Comparison of ENCODE assay signal across 1 cellular context in the genomic region with DNA sequence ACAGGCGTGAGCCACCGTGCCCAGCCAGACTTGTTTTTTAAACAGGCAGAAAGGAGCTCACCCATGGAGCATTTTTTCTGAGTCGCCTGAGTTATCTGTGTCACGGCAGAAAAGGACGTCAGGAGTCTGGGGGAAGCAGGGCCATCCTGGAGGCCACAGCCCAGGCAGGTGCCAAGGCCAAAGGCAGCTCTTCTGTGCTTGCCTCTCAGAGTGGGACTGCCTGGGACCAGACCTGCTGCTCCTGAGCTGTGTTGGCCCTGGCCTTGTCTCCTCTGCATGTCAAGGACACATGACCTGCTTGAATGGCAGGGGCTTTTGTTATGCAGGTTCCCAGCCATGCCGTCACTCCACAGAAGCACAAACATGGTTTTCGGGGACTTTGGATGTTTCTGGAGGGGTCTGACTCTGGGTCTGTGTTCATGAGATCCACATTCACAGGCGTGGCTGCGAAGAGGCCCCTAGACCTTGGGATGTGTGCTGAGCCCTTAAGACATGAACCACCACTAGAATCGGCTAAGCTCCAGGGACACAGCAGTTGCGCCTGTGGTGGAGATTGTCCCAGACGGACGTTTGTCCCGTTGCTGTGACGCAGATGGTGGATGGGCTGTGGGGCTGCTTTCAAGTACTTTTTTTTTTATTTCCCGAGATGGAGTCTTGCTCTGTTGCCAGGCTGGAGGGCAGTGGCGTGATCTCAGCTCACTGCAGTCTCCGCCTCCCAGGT.
TF ChIP-seq lines count a peak whose summit lies in the region.

No MANE protein-coding gene starts in this region.

TF ChIP-seq in HepG2, 621 proteins besides CTCF, POLR2A, EP300 and RAD21 (continued from another document and continues in another):
- TF ChIP-seq ZSCAN5A (CRISPR knock-in tag; IDR thresholded peaks at IDR 0.05; ENCODE audit: borderline replicate concordance) (no peak), NFATC3 (CRISPR knock-in tag; IDR thresholded peaks at IDR 0.05) (no peak), ZBTB20 (CRISPR knock-in tag; IDR thresholded peaks at IDR 0.05; ENCODE audit: borderline replicate concordance, low read depth) (no peak), ZNF207 (IDR thresholded peaks at IDR 0.05; ENCODE audit: borderline replicate concordance) (no peak), IRF2 (CRISPR knock-in tag; IDR thresholded peaks at IDR 0.05) (0 out of 2 replicates have a peak, but pooled peaks have one; percentile 11), MED1 (CRISPR knock-in tag; IDR thresholded peaks at IDR 0.05) (peak; percentile 55), ATM (IDR thresholded peaks at IDR 0.05; ENCODE audit: borderline replicate concordance) (no peak), PHB2 (IDR thresholded peaks at IDR 0.05; ENCODE audit: partially characterized antibody) (no peak), SATB2 (CRISPR knock-in tag; IDR thresholded peaks at IDR 0.05) (no peak), NFAT5 (CRISPR knock-in tag; IDR thresholded peaks at IDR 0.05) (no peak), SMARCC2 (IDR thresholded peaks at IDR 0.05) (no peak), ZNF224 (CRISPR knock-in tag; IDR thresholded peaks at IDR 0.05) (no peak), MLXIP (CRISPR knock-in tag; IDR thresholded peaks at IDR 0.05; ENCODE audit: borderline replicate concordance) (no peak), ZNF24 (IDR thresholded peaks at IDR 0.05) (no peak), ZNF772 (CRISPR knock-in tag; IDR thresholded peaks at IDR 0.05) (peak; percentile 33; the same call in 1 of the 2 replicates), BORCS8-MEF2B (CRISPR knock-in tag; IDR thresholded peaks at IDR 0.05) (0 out of 2 replicates have a peak, but pooled peaks have one; percentile 40), MIER3 (CRISPR knock-in tag; IDR thresholded peaks at IDR 0.05; ENCODE audit: borderline replicate concordance) (peak; percentile 63), KDM6A (CRISPR knock-in tag; IDR thresholded peaks at IDR 0.05; ENCODE audit: low read depth) (no peak), ZNF546 (CRISPR knock-in tag; conservative IDR thresholded peaks at IDR 0.05) (no peak), THRA (CRISPR knock-in tag; IDR thresholded peaks at IDR 0.05; ENCODE audit: borderline replicate concordance) (peak; percentile 76; the same call in 1 of the 2 replicates), U2AF1 (optimal IDR thresholded peaks at IDR 0.05; ENCODE audit: low read depth, low read length) (no peak), KMT2A (CRISPR knock-in tag; IDR thresholded peaks at IDR 0.05) (0 out of 2 replicates have a peak, but pooled peaks have one; percentile 18), ZNF292 (CRISPR knock-in tag; IDR thresholded peaks at IDR 0.05; ENCODE audit: borderline replicate concordance, low read depth) (peak; percentile 32; the same call in 1 of the 2 replicates), KDM2A (CRISPR knock-in tag; IDR thresholded peaks at IDR 0.05; ENCODE audit: borderline replicate concordance, low read depth) (peak; percentile 51; the same call in 1 of the 2 replicates), TBX2 (CRISPR knock-in tag; IDR thresholded peaks at IDR 0.05; ENCODE audit: borderline replicate concordance) (no peak), ZFP90 (CRISPR knock-in tag; IDR thresholded peaks at IDR 0.05; ENCODE audit: borderline replicate concordance) (no peak)
- TF ChIP-seq, protein P1, sequence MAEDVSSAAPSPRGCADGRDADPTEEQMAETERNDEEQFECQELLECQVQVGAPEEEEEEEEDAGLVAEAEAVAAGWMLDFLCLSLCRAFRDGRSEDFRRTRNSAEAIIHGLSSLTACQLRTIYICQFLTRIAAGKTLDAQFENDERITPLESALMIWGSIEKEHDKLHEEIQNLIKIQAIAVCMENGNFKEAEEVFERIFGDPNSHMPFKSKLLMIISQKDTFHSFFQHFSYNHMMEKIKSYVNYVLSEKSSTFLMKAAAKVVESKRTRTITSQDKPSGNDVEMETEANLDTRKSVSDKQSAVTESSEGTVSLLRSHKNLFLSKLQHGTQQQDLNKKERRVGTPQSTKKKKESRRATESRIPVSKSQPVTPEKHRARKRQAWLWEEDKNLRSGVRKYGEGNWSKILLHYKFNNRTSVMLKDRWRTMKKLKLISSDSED (CRISPR knock-in tag; IDR thresholded peaks at IDR 0.05) = no peak
- TF ChIP-seq, protein P2, sequence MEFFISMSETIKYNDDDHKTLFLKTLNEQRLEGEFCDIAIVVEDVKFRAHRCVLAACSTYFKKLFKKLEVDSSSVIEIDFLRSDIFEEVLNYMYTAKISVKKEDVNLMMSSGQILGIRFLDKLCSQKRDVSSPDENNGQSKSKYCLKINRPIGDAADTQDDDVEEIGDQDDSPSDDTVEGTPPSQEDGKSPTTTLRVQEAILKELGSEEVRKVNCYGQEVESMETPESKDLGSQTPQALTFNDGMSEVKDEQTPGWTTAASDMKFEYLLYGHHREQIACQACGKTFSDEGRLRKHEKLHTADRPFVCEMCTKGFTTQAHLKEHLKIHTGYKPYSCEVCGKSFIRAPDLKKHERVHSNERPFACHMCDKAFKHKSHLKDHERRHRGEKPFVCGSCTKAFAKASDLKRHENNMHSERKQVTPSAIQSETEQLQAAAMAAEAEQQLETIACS (CRISPR knock-in tag; IDR thresholded peaks at IDR 0.05) = no peak
- TF ChIP-seq, protein P3, sequence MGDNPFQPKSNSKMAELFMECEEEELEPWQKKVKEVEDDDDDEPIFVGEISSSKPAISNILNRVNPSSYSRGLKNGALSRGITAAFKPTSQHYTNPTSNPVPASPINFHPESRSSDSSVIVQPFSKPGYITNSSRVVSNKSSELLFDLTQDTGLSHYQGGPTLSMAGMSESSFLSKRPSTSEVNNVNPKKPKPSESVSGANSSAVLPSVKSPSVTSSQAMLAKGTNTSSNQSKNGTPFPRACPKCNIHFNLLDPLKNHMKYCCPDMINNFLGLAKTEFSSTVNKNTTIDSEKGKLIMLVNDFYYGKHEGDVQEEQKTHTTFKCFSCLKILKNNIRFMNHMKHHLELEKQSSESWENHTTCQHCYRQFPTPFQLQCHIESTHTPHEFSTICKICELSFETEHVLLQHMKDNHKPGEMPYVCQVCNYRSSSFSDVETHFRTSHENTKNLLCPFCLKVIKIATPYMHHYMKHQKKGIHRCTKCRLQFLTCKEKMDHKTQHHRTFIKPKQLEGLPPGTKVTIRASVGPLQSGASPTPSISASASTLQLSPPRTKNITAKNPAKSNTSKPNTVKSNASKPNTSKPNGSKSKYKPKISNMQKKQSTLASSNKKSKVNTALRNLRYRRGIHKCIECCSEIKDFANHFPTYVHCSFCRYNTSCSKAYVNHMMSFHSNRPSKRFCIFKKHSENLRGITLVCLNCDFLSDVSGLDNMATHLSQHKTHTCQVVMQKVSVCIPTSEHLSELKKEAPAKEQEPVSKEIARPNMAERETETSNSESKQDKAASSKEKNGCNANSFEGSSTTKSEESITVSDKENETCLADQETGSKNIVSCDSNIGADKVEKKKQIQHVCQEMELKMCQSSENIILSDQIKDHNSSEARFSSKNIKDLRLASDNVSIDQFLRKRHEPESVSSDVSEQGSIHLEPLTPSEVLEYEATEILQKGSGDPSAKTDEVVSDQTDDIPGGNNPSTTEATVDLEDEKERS (CRISPR knock-in tag; IDR thresholded peaks at IDR 0.05) = peak; percentile 40; the same call in 1 of the 2 replicates
- TF ChIP-seq, protein P4, sequence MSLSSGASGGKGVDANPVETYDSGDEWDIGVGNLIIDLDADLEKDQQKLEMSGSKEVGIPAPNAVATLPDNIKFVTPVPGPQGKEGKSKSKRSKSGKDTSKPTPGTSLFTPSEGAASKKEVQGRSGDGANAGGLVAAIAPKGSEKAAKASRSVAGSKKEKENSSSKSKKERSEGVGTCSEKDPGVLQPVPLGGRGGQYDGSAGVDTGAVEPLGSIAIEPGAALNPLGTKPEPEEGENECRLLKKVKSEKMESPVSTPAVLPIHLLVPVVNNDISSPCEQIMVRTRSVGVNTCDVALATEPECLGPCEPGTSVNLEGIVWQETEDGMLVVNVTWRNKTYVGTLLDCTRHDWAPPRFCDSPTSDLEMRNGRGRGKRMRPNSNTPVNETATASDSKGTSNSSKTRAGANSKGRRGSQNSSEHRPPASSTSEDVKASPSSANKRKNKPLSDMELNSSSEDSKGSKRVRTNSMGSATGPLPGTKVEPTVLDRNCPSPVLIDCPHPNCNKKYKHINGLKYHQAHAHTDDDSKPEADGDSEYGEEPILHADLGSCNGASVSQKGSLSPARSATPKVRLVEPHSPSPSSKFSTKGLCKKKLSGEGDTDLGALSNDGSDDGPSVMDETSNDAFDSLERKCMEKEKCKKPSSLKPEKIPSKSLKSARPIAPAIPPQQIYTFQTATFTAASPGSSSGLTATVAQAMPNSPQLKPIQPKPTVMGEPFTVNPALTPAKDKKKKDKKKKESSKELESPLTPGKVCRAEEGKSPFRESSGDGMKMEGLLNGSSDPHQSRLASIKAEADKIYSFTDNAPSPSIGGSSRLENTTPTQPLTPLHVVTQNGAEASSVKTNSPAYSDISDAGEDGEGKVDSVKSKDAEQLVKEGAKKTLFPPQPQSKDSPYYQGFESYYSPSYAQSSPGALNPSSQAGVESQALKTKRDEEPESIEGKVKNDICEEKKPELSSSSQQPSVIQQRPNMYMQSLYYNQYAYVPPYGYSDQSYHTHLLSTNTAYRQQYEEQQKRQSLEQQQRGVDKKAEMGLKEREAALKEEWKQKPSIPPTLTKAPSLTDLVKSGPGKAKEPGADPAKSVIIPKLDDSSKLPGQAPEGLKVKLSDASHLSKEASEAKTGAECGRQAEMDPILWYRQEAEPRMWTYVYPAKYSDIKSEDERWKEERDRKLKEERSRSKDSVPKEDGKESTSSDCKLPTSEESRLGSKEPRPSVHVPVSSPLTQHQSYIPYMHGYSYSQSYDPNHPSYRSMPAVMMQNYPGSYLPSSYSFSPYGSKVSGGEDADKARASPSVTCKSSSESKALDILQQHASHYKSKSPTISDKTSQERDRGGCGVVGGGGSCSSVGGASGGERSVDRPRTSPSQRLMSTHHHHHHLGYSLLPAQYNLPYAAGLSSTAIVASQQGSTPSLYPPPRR (CRISPR knock-in tag; IDR thresholded peaks at IDR 0.05; ENCODE audit: borderline replicate concordance) = no peak
